In genomic region chr15:90883971-90884718, GRCh38 we compare ENCODE assay signal across 9 cellular contexts. TPM values are rescaled to one million over a fixed set of nuclear protein-coding genes. Genes with fewer than 3 reads are reported as not detected.
A peak's percentile ranks its signal among the peaks of the same experiment; 100 is the strongest.
DNase-seq lines count a peak whose midpoint lies in the region; ATAC-seq and TF ChIP-seq lines count a peak whose summit lies in the region.
"Had no signal": no experiment of that assay in that cellular context is flagged by ENCODE, and none has a peak within 500 bp of the region (broad histone marks: within the 10 kb centered on the region; RNA-seq: fewer than 3 reads in every experiment).

FES (plus strand) TSS chr15:90884504; CDS start chr15:90885046, 542 bp downstream.

- TF ChIP-seq CTCF in choroid plexus epithelial cell (conservative IDR thresholded peaks at IDR 0.05; ENCODE audit: low read depth, low read length) (no peak), left lung (IDR thresholded peaks at IDR 0.05) (no peak)

- peak within 1 kb of the TSS; percentile 79 for H3K4me3 ChIP-seq in BLaER1
- H3K4me3 ChIP-seq in choroid plexus epithelial cell (ENCODE audit: low read depth, low read length), result peak within 1 kb of the TSS; percentile 65
- H3K4me3 ChIP-seq in left lung, result peak within 1 kb of the TSS; percentile 66
- H3K4me3 ChIP-seq in subcutaneous abdominal adipose tissue (ENCODE audit: low read depth in 1 of 5, low read length in 5 of 5), result peak within 1 kb of the TSS; percentile 52 to 83 (median 74)

- H3K27ac ChIP-seq in BLaER1 (peak within 1 kb of the TSS; percentile 97), left lung (peak within 1 kb of the TSS; percentile 97 to 98), subcutaneous abdominal adipose tissue (ENCODE audit: low read depth, low read length) (peak within 1 kb of the TSS; percentile 89)

- H3K4me2 ChIP-seq in BLaER1, result peak within 1 kb of the TSS; percentile 98

- DNase-seq in KG1 (lab: John Stamatoyannopoulos, UW) (peak; percentile 34), choroid plexus epithelial cell (ENCODE audit: low read depth) (peak; percentile 52), left lung (peak; percentile 84 to 97), hepatic stellate cell (ENCODE audit: low spot score) (no peak)

- ATAC-seq in left lung (peak; percentile 81), GM19395 (IDR thresholded peaks at IDR 0.05; ENCODE audit: unreplicated experiment) (no peak), GM21381 (IDR thresholded peaks at IDR 0.05; ENCODE audit: unreplicated experiment) (no peak)
- ATAC-seq: HCT116 had no signal

- H3K9me3 ChIP-seq in BLaER1 (no peaks in the 10 kb centered on the region), left lung (no peaks in the 10 kb centered on the region), subcutaneous abdominal adipose tissue (ENCODE audit: control insufficient read depth in 5 of 5, low read length in 5 of 5) (no peaks in the 10 kb centered on the region)

- peak within 1 kb of the TSS; percentile 95 for H3K9ac ChIP-seq in BLaER1
- H3K9ac ChIP-seq in subcutaneous abdominal adipose tissue (ENCODE audit: low read length in 5 of 5), result peak within 1 kb of the TSS; percentile 75 to 94 (median 90)

- H3K27me3 ChIP-seq in BLaER1 (no peaks in the 10 kb centered on the region), left lung (no peaks in the 10 kb centered on the region), subcutaneous abdominal adipose tissue (ENCODE audit: control insufficient read depth in 5 of 5, insufficient read depth in 4 of 5, low read length in 5 of 5) (no peaks in the 10 kb centered on the region)

- peaks cover 23% of the 10 kb centered on the region; the same call in 1 of the 2 replicates for H4K20me1 ChIP-seq in BLaER1

- peaks cover 68% of the 10 kb centered on the region for H3K36me3 ChIP-seq in BLaER1
- H3K36me3 ChIP-seq in left lung, result peaks cover 0 to 66% of the 10 kb centered on the region in 2 donors
- peaks cover 0 to 55% (median 47%) of the 10 kb centered on the region in 5 donors for H3K36me3 ChIP-seq in subcutaneous abdominal adipose tissue (ENCODE audit: control insufficient read depth in 5 of 5, insufficient read depth in 5 of 5, low read length in 5 of 5)

- H3K4me1 ChIP-seq in BLaER1 (peaks cover 55% of the 10 kb centered on the region), left lung (peaks cover 24 to 43% of the 10 kb centered on the region in 2 donors), subcutaneous abdominal adipose tissue (ENCODE audit: control insufficient read depth in 5 of 5, insufficient read depth in 5 of 5, low read length in 5 of 5) (peaks cover 5 to 44% (median 36%) of the 10 kb centered on the region in 5 donors)

- intact Hi-C loops in left lung (cut with DNase I), result no loop called here

RNA-seq across cellular contexts. Expression of gene FES, which starts in this region (rescaled TPM):
- 10 to 100 TPM; 37.6 to 65.2 TPM for total RNA-seq in left lung
